ENCODE assay signal across 22 cellular contexts in genomic region chr1:7508052-7508745, GRCh38.
DNase-seq lines count a peak whose midpoint lies in the region; ATAC-seq, FAIRE-seq and TF ChIP-seq lines count a peak whose summit lies in the region.
"Had no signal": no experiment of that assay in that cellular context is flagged by ENCODE, and none has a peak within 500 bp of the region (broad histone marks: within the 10 kb centered on the region; RNA-seq: fewer than 3 reads in every experiment).

No MANE protein-coding gene starts in this region.

- DNase-seq in A549 (ENCODE audit: low read depth in 1 of 2, low spot score in 1 of 2) (no peak), caudate nucleus (lab: John Stamatoyannopoulos, UW) (peak in 40 of 61 donors; percentile 11 to 83 (median 38)), transverse colon (no peak), midbrain (lab: John Stamatoyannopoulos, UW) (no peak)
- DNase-seq: C1 segment of cervical spinal cord; CD8-positive, alpha-beta memory T cell; GM23248; HCEC 1CT; NCI-H1105 treated with DMSO at 0.1 percent for 48 hours; NCI-H1694; NCI-H2081 treated with DMSO at 0.1 percent for 48 hours; NCI-H446 treated with DMSO at 0.1 percent for 48 hours; NCI-H69; NK-92 treated with Interleukin-12 subunit alpha and Interleukin-12 subunit beta, amount 100 ng/mL, for 24 hours; Peyer's patch; SHP77 treated with DMSO at 0.1 percent for 48 hours had no signal

- H3K27me3 ChIP-seq in transverse colon = no peaks in the 10 kb centered on the region
- H3K27me3 ChIP-seq: Peyer's patch had no signal

- no peak for FAIRE-seq in A549 (lab: Jason Lieb, UNC)
- FAIRE-seq: K562 had no signal

- H3K27ac ChIP-seq in A549 (peak overlapping the region in 1 of 2 experiments; percentile 70; a peak in 4 of 6 replicates), HEK293 (ENCODE audit: extremely low read depth, low read depth, low read length) (no peak overlapping the region), caudate nucleus (ENCODE audit: low read depth, low read length) (peak overlapping the region; percentile 8), transverse colon (no peak overlapping the region)
- H3K27ac ChIP-seq: GM23248 had no signal

- no peak for TF ChIP-seq RAD21 in A549 (conservative IDR thresholded peaks at IDR 0.05 in 1 of 2, IDR thresholded peaks at IDR 0.05 in 1 of 2)

- peaks cover 15% of the 10 kb centered on the region for H3K4me1 Mint-ChIP-seq in nephron
- H3K4me1 Mint-ChIP-seq: CD8-positive, alpha-beta memory T cell had no signal

- H3K4me3 ChIP-seq in A549 (no peak overlapping the region), HEK293 (ENCODE audit: low read depth, low read length) (no peak overlapping the region), transverse colon (no peak overlapping the region)
- H3K4me3 ChIP-seq: GM23248, K562, Peyer's patch had no signal

- H3K9me3 ChIP-seq in A549 (no peaks in the 10 kb centered on the region), HEK293 (ENCODE audit: control insufficient read depth, insufficient read depth, low read depth, low read length) (no peaks in the 10 kb centered on the region), transverse colon (no peaks in the 10 kb centered on the region)
- H3K9me3 ChIP-seq: Peyer's patch, SK-N-SH had no signal

- no peak for TF ChIP-seq EP300 in A549 (IDR thresholded peaks at IDR 0.05)
- TF ChIP-seq EP300 in transverse colon (IDR thresholded peaks at IDR 0.05; ENCODE audit: low read depth) = no peak

- peaks cover 17% of the 10 kb centered on the region for H3K27me3 Mint-ChIP-seq in nephron (ENCODE audit: low read depth)

- peak overlapping the region; percentile 25; the same call in 1 of the 3 replicates for H3K4me2 ChIP-seq in A549
- H3K4me2 ChIP-seq: SK-N-SH had no signal

- WGBS in A549 (ENCODE audit: missing lambda C conversion rate) = 83% methylated on average over 11 of the region's 16 CpGs
- 80 to 92% methylated on average over 1 to 16 of the region's 16 CpGs for WGBS in transverse colon (ENCODE audit: low coverage in 1 of 2), 2 donors

- no peak for TF ChIP-seq CTCF in A549 (IDR thresholded peaks at IDR 0.05)
- no peak for TF ChIP-seq CTCF in HEK293 (tag by site-specific recombination; IDR thresholded peaks at IDR 0.05)
- TF ChIP-seq CTCF in nephron (IDR thresholded peaks at IDR 0.05; ENCODE audit: unreplicated experiment in 3 of 3) = no peak
- no peak for TF ChIP-seq CTCF in transverse colon (IDR thresholded peaks at IDR 0.05)

- no peak overlapping the region for H3K4me3 Mint-ChIP-seq in nephron
- H3K4me3 Mint-ChIP-seq: CD8-positive, alpha-beta memory T cell had no signal

- in situ Hi-C loops in transverse colon (cut with MboI; ENCODE audit: low pct_ligation_motif_present in 1 of 4, low pct_unique_long_range_greater_than_20kb in 1 of 4, low sequenced_read_pairs in 3 of 4) = no loop called here

- H3K4me1 ChIP-seq in A549 = peaks cover 26% of the 10 kb centered on the region
- H3K4me1 ChIP-seq in HEK293 (ENCODE audit: control insufficient read depth, insufficient read depth, low read length) = no peaks in the 10 kb centered on the region
- H3K4me1 ChIP-seq in transverse colon = peaks cover 0 to 16% (median 6%) of the 10 kb centered on the region in 4 donors
- H3K4me1 ChIP-seq: Peyer's patch had no signal

- TF ChIP-seq POLR2A in A549 (IDR thresholded peaks at IDR 0.05; ENCODE audit: low read length) = no peak
- TF ChIP-seq POLR2A in transverse colon (IDR thresholded peaks at IDR 0.05) = no peak

- H3K9me3 Mint-ChIP-seq in nephron = no peaks in the 10 kb centered on the region
- H3K9me3 Mint-ChIP-seq: CD8-positive, alpha-beta memory T cell had no signal

- H3K36me3 ChIP-seq in HEK293 (ENCODE audit: control insufficient read depth in 2 of 2, insufficient read depth in 1 of 2, low read length in 2 of 2) (no peaks in the 10 kb centered on the region), transverse colon (no peaks in the 10 kb centered on the region)
- H3K36me3 ChIP-seq: Peyer's patch had no signal

- peak overlapping the region in 2 of 3 experiments; percentile 43 to 66 for H3K27ac Mint-ChIP-seq in nephron
- H3K27ac Mint-ChIP-seq: CD8-positive, alpha-beta memory T cell had no signal

- CTCF ChIA-PET in A549 (lab: Yijun Ruan, JAX) (interaction anchor here (0.9 kb wide), 1 partner anchor 32 kb away, joined by 4 read pairs; no protein-coding TSS in a partner anchor), HEK293 (lab: Yijun Ruan, JAX) (no interaction called here)

- no peaks in the 10 kb centered on the region for H3K36me3 Mint-ChIP-seq in nephron (ENCODE audit: low read depth)
- H3K36me3 Mint-ChIP-seq: CD8-positive, alpha-beta memory T cell had no signal

- intact Hi-C loops in transverse colon (cut with DNase I; ENCODE audit: low total_unique reads) = no loop called here

- POLR2A ChIA-PET in A549 (lab: Yijun Ruan, JAX) (interaction anchor here (0.5 kb wide), 1 partner anchor 198 kb away, joined by 6 read pairs; no protein-coding TSS in a partner anchor), HEK293 (lab: Yijun Ruan, JAX) (no interaction called here)

- ATAC-seq in A549 (no peak), GM19397 (IDR thresholded peaks at IDR 0.05; ENCODE audit: unreplicated experiment) (no peak), GM21737 (IDR thresholded peaks at IDR 0.05; ENCODE audit: unreplicated experiment) (no peak)
- ATAC-seq: K562 had no signal

TF ChIP-seq in A549, 52 proteins besides CTCF, POLR2A, EP300 and RAD21 (continues in another document):
- TF ChIP-seq KDM5A (IDR thresholded peaks at IDR 0.05) (no peak), FOXS1 (CRISPR knock-in tag; IDR thresholded peaks at IDR 0.05) (no peak), ZSCAN20 (CRISPR knock-in tag; IDR thresholded peaks at IDR 0.05) (no peak), E2F6 (IDR thresholded peaks at IDR 0.05; ENCODE audit: borderline replicate concordance, low read depth) (no peak), MYC (IDR thresholded peaks at IDR 0.05; ENCODE audit: borderline replicate concordance, low read length) (no peak), HEYL (CRISPR knock-in tag; IDR thresholded peaks at IDR 0.05) (no peak)

TF ChIP-seq in HEK293, 187 proteins besides CTCF, POLR2A, EP300 and RAD21:
- no peak for TF ChIP-seq PRDM6 (tag by site-specific recombination; IDR thresholded peaks at IDR 0.05)
- 0 out of 2 replicates have a peak, but pooled peaks have one; percentile 20 for TF ChIP-seq ZFHX2 (tag by site-specific recombination; conservative IDR thresholded peaks at IDR 0.05)
- TF ChIP-seq EGR2 (tag by site-specific recombination; IDR thresholded peaks at IDR 0.05; ENCODE audit: low read depth) = peak; percentile 47; the same call in 1 of the 2 replicates
- TF ChIP-seq ZNF366 (tag by site-specific recombination; conservative IDR thresholded peaks at IDR 0.05) = 0 out of 2 replicates have a peak, but pooled peaks have one; percentile 21
- peak; percentile 41; the same call in 1 of the 2 replicates for TF ChIP-seq ZNF398 (tag by site-specific recombination; IDR thresholded peaks at IDR 0.05)
- no peak for TF ChIP-seq ZBTB11 (tag by site-specific recombination; conservative IDR thresholded peaks at IDR 0.05; ENCODE audit: low read depth)

Comparison
In these comparisons a context has a peak if more than half of its experiments do, and no peak if none do; other contexts are left out.
1. DNase-seq: peak in caudate nucleus (40 of 61); none in A549 (0 of 2), transverse colon (single experiment) and midbrain (single experiment).